In genomic region chr16:70437582-70438324, GRCh38 we compare ENCODE assay signal across 8 cellular contexts. TPM values are rescaled to one million over a fixed set of nuclear protein-coding genes. Genes with fewer than 3 reads are reported as not detected.
DNase-seq lines count a peak whose midpoint lies in the region; ATAC-seq and TF ChIP-seq lines count a peak whose summit lies in the region.

No MANE protein-coding gene starts in this region.

- DNase-seq in NCI-H82 (lab: John Stamatoyannopoulos, UW) (peak; percentile 77), NCI-H82 treated with DMSO at 0.1 percent for 48 hours (lab: John Stamatoyannopoulos, UW; ENCODE audit: unreplicated experiment) (no peak), OCI-M1 (lab: John Stamatoyannopoulos, UW) (peak; percentile 59), coronary artery (ENCODE audit: low spot score) (no peak), naive B cell (no peak), SIG-M5 treated with dmso at 0.1 percent for 504 hours (lab: John Stamatoyannopoulos, UW; ENCODE audit: unreplicated experiment) (no peak)

- peak overlapping the region; percentile 91 to 99 (median 96) for H3K4me3 Mint-ChIP-seq in naive B cell

- no peaks in the 10 kb centered on the region for H3K27me3 Mint-ChIP-seq in naive B cell

- H3K27ac Mint-ChIP-seq in naive B cell = peak overlapping the region; percentile 88 to 96 (median 94)

- ATAC-seq in naive B cell (ENCODE audit: low read depth in 2 of 2) (no peak), HG03135 (IDR thresholded peaks at IDR 0.05; ENCODE audit: unreplicated experiment) (no peak), HG03432 (IDR thresholded peaks at IDR 0.05; ENCODE audit: unreplicated experiment) (no peak)

- no peaks in the 10 kb centered on the region for H3K36me3 Mint-ChIP-seq in naive B cell

- H3K4me3 ChIP-seq in coronary artery = peak overlapping the region; percentile 96

- peaks cover 39 to 63% (median 54%) of the 10 kb centered on the region in 3 donors for H3K4me1 Mint-ChIP-seq in naive B cell

- no peak for TF ChIP-seq CTCF in coronary artery (IDR thresholded peaks at IDR 0.05)

- H3K27ac ChIP-seq in coronary artery = peak overlapping the region; percentile 53 to 94

- no peaks in the 10 kb centered on the region for H3K9me3 Mint-ChIP-seq in naive B cell

RNA-seq across cellular contexts. Expression of gene ST3GAL2, which starts 1.1 kb away (rescaled TPM):
- 10 to 100 TPM; 12.7 to 28.7 (median 22.3) TPM for polyA plus RNA-seq in naive B cell (ENCODE audit: low read depth in 6 of 6)

RNA-seq across cellular contexts. Expression of gene FCSK, which starts 16.6 kb away (rescaled TPM):
- polyA plus RNA-seq in naive B cell (ENCODE audit: low read depth in 6 of 6) = 1 to 10 TPM; 2.5 to 5.8 (median 4.7) TPM

Comparison
In these comparisons a context has a peak if more than half of its experiments do, and no peak if none do; other contexts are left out.
1. DNase-seq: peak in NCI-H82 (single experiment) and OCI-M1 (single experiment); none in NCI-H82 treated with DMSO at 0.1 percent for 48 hours (single experiment), coronary artery (single experiment), naive B cell (single experiment) and SIG-M5 treated with dmso at 0.1 percent for 504 hours (single experiment).